In genomic region chr16:55780095-55780407, GRCh38 we compare ENCODE assay signal across 11 cellular contexts. TPM values are rescaled to one million over a fixed set of nuclear protein-coding genes. Genes with fewer than 3 reads are reported as not detected.
"Had no signal": no experiment of that assay in that cellular context is flagged by ENCODE, and none has a peak within 500 bp of the region (broad histone marks: within the 10 kb centered on the region; RNA-seq: fewer than 3 reads in every experiment).

No MANE protein-coding gene starts in this region.

RNA-seq across cellular contexts. Expression of gene CES1, which starts 52.8 kb away (rescaled TPM):
- total RNA-seq: activated B cell treated with CpG ODN at 0.5 μM for 24 hours; activated CD4-positive, alpha-beta T cell treated with anti-CD3 and anti-CD28 coated beads, Interleukin-2, amount 10 ng/mL, durations not matched to agents 24 days and 14 days; activated CD8-positive, alpha-beta memory T cell treated with anti-CD3 and anti-CD28 coated beads for 36 hours; activated CD8-positive, alpha-beta T cell treated with anti-CD3 and anti-CD28 coated beads for 36 hours; activated naive CD4-positive, alpha-beta T cell treated with anti-CD3 and anti-CD28 coated beads for 36 hours; activated naive CD4-positive, alpha-beta T cell treated with anti-CD3 and anti-CD28 coated beads, Interleukin-2, amount 50 U/mL, for 72 hours; activated naive CD8-positive, alpha-beta T cell treated with anti-CD3 and anti-CD28 coated beads for 36 hours; activated T-cell treated with anti-CD3 and anti-CD28 coated beads, Interleukin-2, amount 50 U/mL, for 72 hours; activated T-helper 1 cell treated with anti-CD3 and anti-CD28 coated beads, Interleukin-12 subunit alpha, Interleukin-12 subunit beta, Interleukin-2, Interleukin-4 antibody, amounts not matched to agents 30 ng/mL and 10 ng/mL and 1 ng/mL, durations not matched to agents 14 hours and 24 hours and 36 hours; activated T-helper 17 cell treated with anti-CD3 and anti-CD28 coated beads, Interleukin-2, amount 50 U/mL, for 72 hours; astrocyte had no signal
